ENCODE assay signal across 8 cellular contexts in genomic region chrX:150486011-150486410, GRCh38.
A peak's percentile ranks its signal among the peaks of the same experiment; 100 is the strongest.
DNase-seq lines count a peak whose midpoint lies in the region; ATAC-seq and TF ChIP-seq lines count a peak whose summit lies in the region.

No MANE protein-coding gene starts in this region.

- H3K4me1 Mint-ChIP-seq in activated T-cell treated with anti-CD3 and anti-CD28 coated beads, Interleukin-2, amount 50 U/mL, for 4 hours (ENCODE audit: low read depth) = peaks cover 17% of the 10 kb centered on the region
- no peaks in the 10 kb centered on the region for H3K4me1 Mint-ChIP-seq in progenitor cell of endocrine pancreas (ENCODE audit: low read depth)

- no peak overlapping the region for H3K4me3 ChIP-seq in fibroblast of pulmonary artery (replicated peaks; ENCODE audit: low read depth, low read length)

- ATAC-seq in GM18867 (IDR thresholded peaks at IDR 0.05; ENCODE audit: unreplicated experiment) (peak; percentile 64), GM21619 (IDR thresholded peaks at IDR 0.05; ENCODE audit: unreplicated experiment) (no peak), GM21423 (IDR thresholded peaks at IDR 0.05; ENCODE audit: unreplicated experiment) (no peak)
- ATAC-seq in activated T-cell treated with anti-CD3 and anti-CD28 coated beads, Interleukin-2, amount 50 U/mL, for 4 hours = no peak

- DNase-seq in AG09319 (ENCODE audit: extremely low read depth, low read depth) (no peak), NCI-H460 (ENCODE audit: extremely low read depth, low read depth) (peak; percentile 48), fibroblast of pulmonary artery (ENCODE audit: low read depth) (peak; percentile 71), progenitor cell of endocrine pancreas (ENCODE audit: low spot score, unreplicated experiment) (no peak)
- peak; percentile 50 for DNase-seq in activated T-cell treated with anti-CD3 and anti-CD28 coated beads, Interleukin-2, amount 50 U/mL, for 4 hours

- H3K36me3 Mint-ChIP-seq in activated T-cell treated with anti-CD3 and anti-CD28 coated beads, Interleukin-2, amount 50 U/mL, for 4 hours (ENCODE audit: insufficient read depth) = no peaks in the 10 kb centered on the region
- peaks cover 3% of the 10 kb centered on the region for H3K36me3 Mint-ChIP-seq in progenitor cell of endocrine pancreas (ENCODE audit: insufficient read depth)

- no peak overlapping the region for H3K4me3 Mint-ChIP-seq in activated T-cell treated with anti-CD3 and anti-CD28 coated beads, Interleukin-2, amount 50 U/mL, for 4 hours
- no peak overlapping the region for H3K4me3 Mint-ChIP-seq in progenitor cell of endocrine pancreas (ENCODE audit: low read depth)

- H3K27ac Mint-ChIP-seq in progenitor cell of endocrine pancreas = no peak overlapping the region

- H3K27me3 Mint-ChIP-seq in activated T-cell treated with anti-CD3 and anti-CD28 coated beads, Interleukin-2, amount 50 U/mL, for 4 hours (ENCODE audit: low read depth) = no peaks in the 10 kb centered on the region
- H3K27me3 Mint-ChIP-seq in progenitor cell of endocrine pancreas = no peaks in the 10 kb centered on the region

- TF ChIP-seq CTCF in AG09319 (IDR thresholded peaks at IDR 0.05; ENCODE audit: low read depth, low read length) (peak; percentile 70), fibroblast of pulmonary artery (IDR thresholded peaks at IDR 0.05; ENCODE audit: low read length, missing control alignments) (peak; percentile 67), progenitor cell of endocrine pancreas (IDR thresholded peaks at IDR 0.05; ENCODE audit: unreplicated experiment) (peak; percentile 57)

- H3K9me3 Mint-ChIP-seq in activated T-cell treated with anti-CD3 and anti-CD28 coated beads, Interleukin-2, amount 50 U/mL, for 4 hours = no peaks in the 10 kb centered on the region
- H3K9me3 Mint-ChIP-seq in progenitor cell of endocrine pancreas (ENCODE audit: low read depth) = peaks cover 19% of the 10 kb centered on the region

Comparison
In these comparisons a context has a peak if more than half of its experiments do, and no peak if none do; other contexts are left out.
1. DNase-seq: peak in NCI-H460 (single experiment), activated T-cell treated with anti-CD3 and anti-CD28 coated beads, Interleukin-2, amount 50 U/mL, for 4 hours (single experiment) and fibroblast of pulmonary artery (single experiment); none in AG09319 (single experiment) and progenitor cell of endocrine pancreas (single experiment).
2. Peak in every context shown above with its lines, with median percentiles within 50 percentile points of each other: CTCF ChIP-seq.